17 cellular contexts compared by ENCODE assay signal in genomic region chr17:28505986-28506665, GRCh38. TPM values are rescaled to one million over a fixed set of nuclear protein-coding genes. Genes with fewer than 3 reads are reported as not detected.
"Had no signal": no experiment of that assay in that cellular context is flagged by ENCODE, and none has a peak within 500 bp of the region (broad histone marks: within the 10 kb centered on the region; RNA-seq: fewer than 3 reads in every experiment).

FOXN1 (plus strand) TSS chr17:28506348; CDS start chr17:28523970, 17,622 bp downstream.

- DNase-seq: activated CD4-positive, alpha-beta memory T cell treated with anti-CD3 and anti-CD28 coated beads for 36 hours; activated gamma-delta T cell treated with Interleukin-2 at 50 U/mL for 16 hours; activated T-cell treated with anti-CD3 and anti-CD28 coated beads, Interleukin-2, amount 50 U/mL, for 4 hours; aorta; hypothalamus; immature natural killer cell; left cardiac atrium; naive B cell; right lobe of liver; spleen; stimulated activated CD4-positive, alpha-beta T cell treated with anti-CD3 and anti-CD28 coated beads, Interleukin-2, amount 100 ng/mL, for 24 hours; stimulated activated naive B cell treated with anti-CD40 and anti-IgM and Interleukin-4, amounts not matched to agents 10 μg/mL and 1 μg/mL and 100 μg/mL, for 72 hours; SW 1271; trophoblast cell had no signal

- H3K9me3 ChIP-seq: prostate gland, right lobe of liver, spleen had no signal

- H3K27me3 ChIP-seq: right lobe of liver had no signal

- H3K9me3 Mint-ChIP-seq: activated CD4-positive, alpha-beta memory T cell treated with anti-CD3 and anti-CD28 coated beads for 36 hours; activated T-cell treated with anti-CD3 and anti-CD28 coated beads, Interleukin-2, amount 50 U/mL, for 4 hours; immature natural killer cell; naive B cell; stimulated activated naive B cell treated with anti-CD40 and anti-IgM and Interleukin-4, amounts not matched to agents 10 μg/mL and 1 μg/mL and 100 μg/mL, for 72 hours had no signal

- H3K4me1 Mint-ChIP-seq: immature natural killer cell had no signal

- H3K27ac ChIP-seq: right lobe of liver, spleen had no signal

- H3K4me3 ChIP-seq: prostate gland, right lobe of liver, spleen had no signal

- H3K4me3 Mint-ChIP-seq: activated CD4-positive, alpha-beta memory T cell treated with anti-CD3 and anti-CD28 coated beads for 36 hours; activated T-cell treated with anti-CD3 and anti-CD28 coated beads, Interleukin-2, amount 50 U/mL, for 4 hours; immature natural killer cell; stimulated activated naive B cell treated with anti-CD40 and anti-IgM and Interleukin-4, amounts not matched to agents 10 μg/mL and 1 μg/mL and 100 μg/mL, for 72 hours had no signal

- H3K36me3 ChIP-seq: prostate gland, right lobe of liver, spleen had no signal

- H3K4me1 ChIP-seq: prostate gland, right lobe of liver had no signal

- H3K27ac Mint-ChIP-seq: activated CD4-positive, alpha-beta memory T cell treated with anti-CD3 and anti-CD28 coated beads for 36 hours; immature natural killer cell; stimulated activated naive B cell treated with anti-CD40 and anti-IgM and Interleukin-4, amounts not matched to agents 10 μg/mL and 1 μg/mL and 100 μg/mL, for 72 hours had no signal

- H3K36me3 Mint-ChIP-seq: activated CD4-positive, alpha-beta memory T cell treated with anti-CD3 and anti-CD28 coated beads for 36 hours; immature natural killer cell; naive B cell; stimulated activated naive B cell treated with anti-CD40 and anti-IgM and Interleukin-4, amounts not matched to agents 10 μg/mL and 1 μg/mL and 100 μg/mL, for 72 hours had no signal

RNA-seq across cellular contexts. Expression of gene FOXN1, which starts in this region (rescaled TPM):
- total RNA-seq: activated CD4-positive, alpha-beta memory T cell treated with anti-CD3 and anti-CD28 coated beads for 36 hours; activated T-cell treated with anti-CD3 and anti-CD28 coated beads, Interleukin-2, amount 50 U/mL, for 4 hours; aorta; left cardiac atrium; lung microvascular endothelial cell; right lobe of liver; spleen; subcutaneous adipose tissue had no signal
- polyA plus RNA-seq: aorta, immature natural killer cell, spleen had no signal
